13 cellular contexts compared by ENCODE assay signal in the genomic region with DNA sequence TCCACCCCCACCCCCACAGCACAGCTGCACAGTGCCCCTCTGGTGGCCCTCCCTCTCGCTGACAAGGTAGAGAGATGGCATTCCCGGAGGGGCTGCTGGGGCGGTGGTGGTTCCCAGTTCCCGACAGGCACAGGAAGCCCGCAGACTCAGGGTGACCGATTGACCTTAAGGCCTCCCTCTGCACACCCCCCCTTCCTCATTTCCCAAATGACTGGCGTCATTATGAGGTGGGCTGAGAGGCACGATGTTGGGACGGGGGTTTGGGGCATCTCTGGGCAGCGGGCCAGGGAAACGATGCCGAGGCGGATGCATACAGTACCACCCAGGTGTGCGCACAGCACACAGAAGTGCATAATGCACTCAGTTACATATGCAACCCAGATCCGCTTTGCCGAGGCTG.
"Had no signal": no experiment of that assay in that cellular context is flagged by ENCODE, and none has a peak within 500 bp of the region (broad histone marks: within the 10 kb centered on the region; RNA-seq: fewer than 3 reads in every experiment).

No MANE protein-coding gene starts in this region.

- H3K36me3 ChIP-seq: ascending aorta, esophagus squamous epithelium, left ventricle myocardium inferior, uterus had no signal

- H3K27ac ChIP-seq: foreskin keratinocyte, left ventricle myocardium inferior, parathyroid adenoma, skin epidermis, uterus had no signal

- H3K27me3 ChIP-seq: ascending aorta, esophagus squamous epithelium, foreskin keratinocyte, uterus had no signal

- H3K4me1 ChIP-seq: parathyroid adenoma, uterus had no signal

- H3K9me3 ChIP-seq: ascending aorta, esophagus squamous epithelium, left ventricle myocardium inferior, uterus had no signal

- H3K4me3 ChIP-seq: ascending aorta, esophagus squamous epithelium, left ventricle myocardium inferior, skin epidermis, uterus had no signal

- H3K79me2 ChIP-seq: parathyroid adenoma had no signal

- H2AFZ ChIP-seq: parathyroid adenoma had no signal

- DNase-seq: activated CD4-positive, alpha-beta memory T cell treated with anti-CD3 and anti-CD28 coated beads for 36 hours; activated T-cell treated with anti-CD3 and anti-CD28 coated beads, Interleukin-2, amount 50 U/mL, for 4 hours; esophagus squamous epithelium; foreskin keratinocyte; left ventricle myocardium inferior; mesendoderm; retina; stimulated activated CD4-positive, alpha-beta T cell treated with anti-CD3 and anti-CD28 coated beads, Interleukin-4, amount 100 ng/mL, for 4 hours; T-helper 9 cell; uterus had no signal

- H3K9ac ChIP-seq: parathyroid adenoma had no signal
